23 cellular contexts compared by ENCODE assay signal in the genomic region with DNA sequence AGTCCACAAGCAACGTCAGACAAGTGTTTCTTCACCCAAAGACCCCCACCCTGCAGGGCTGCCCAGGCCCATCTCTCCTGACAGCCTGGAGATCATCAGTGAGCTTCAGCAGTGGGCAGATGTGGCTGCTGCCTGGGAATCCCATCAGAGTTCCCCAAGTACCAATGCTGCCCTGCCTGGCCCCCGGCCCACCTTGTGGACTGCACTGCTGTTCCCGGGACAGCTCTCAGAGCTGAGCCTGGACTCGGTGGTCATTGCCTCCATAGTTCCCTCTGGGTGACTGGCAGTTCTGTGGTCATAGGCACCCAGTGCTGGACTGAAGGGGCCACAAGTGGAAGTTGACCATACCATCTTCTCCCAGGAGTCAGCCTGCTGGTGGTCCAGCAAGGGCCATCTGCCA. TPM values are rescaled to one million over a fixed set of nuclear protein-coding genes. Genes with fewer than 3 reads are reported as not detected.
"Had no signal": no experiment of that assay in that cellular context is flagged by ENCODE, and none has a peak within 500 bp of the region (broad histone marks: within the 10 kb centered on the region; RNA-seq: fewer than 3 reads in every experiment).

No MANE protein-coding gene starts in this region.

- DNase-seq: Karpas-422, KG1, MG63, NCI-H1092, NCI-H1105 treated with DMSO at 0.1 percent for 48 hours, NCI-H1417 treated with DMSO at 0.1 percent for 48 hours, NCI-H146, NCI-H1694 treated with DMSO at 0.1 percent for 48 hours, NCI-H1930, NCI-H2081 treated with DMSO at 0.1 percent for 48 hours, NCI-H2171, NCI-H226, NCI-H446, NCI-H510A, NCI-H524 treated with DMSO at 0.1 percent for 48 hours, NCI-H69, NCI-H774, Right ventricle myocardium superior, RPMI8226, SIG-M5 had no signal

- H3K36me3 ChIP-seq: MG63, SJSA1 had no signal

- H3K4me3 ChIP-seq: MG63, SJSA1, SK-N-MC had no signal

- H3K27ac ChIP-seq: SJSA1, SK-N-MC had no signal

- H3K27me3 ChIP-seq: MG63, SJSA1 had no signal

- H3K9me3 ChIP-seq: MG63, SJSA1 had no signal

- H3K4me1 ChIP-seq: SJSA1 had no signal

RNA-seq across cellular contexts. Expression of a gene that starts 24.5 kb away (rescaled TPM):
- total RNA-seq: HT-29, SJSA1 had no signal
